In the genomic region with DNA sequence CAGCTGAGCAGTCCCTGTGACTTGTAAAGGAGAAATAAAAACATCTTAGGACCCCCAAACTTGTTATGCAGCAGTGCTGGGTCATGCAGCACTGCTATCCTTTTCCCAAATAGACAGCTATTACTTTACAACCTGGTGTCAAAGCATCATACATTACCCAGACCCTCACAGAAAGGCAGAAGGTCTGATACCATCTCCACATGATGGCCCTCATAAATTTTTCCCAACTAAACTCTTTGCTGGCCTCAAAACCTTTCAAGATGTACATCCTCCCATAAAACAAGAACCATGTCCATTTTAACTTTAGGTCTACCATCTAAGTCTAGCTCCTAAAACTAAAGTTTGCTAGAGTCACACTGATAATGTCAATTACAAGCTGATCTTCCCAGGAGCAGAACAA, we compare ENCODE assay signal across 16 cellular contexts.
"Had no signal": no experiment of that assay in that cellular context is flagged by ENCODE, and none has a peak within 500 bp of the region (broad histone marks: within the 10 kb centered on the region; RNA-seq: fewer than 3 reads in every experiment).

No MANE protein-coding gene starts in this region.

- H3K4me1 ChIP-seq: ascending aorta, psoas muscle, uterus had no signal

- H3K4me3 Mint-ChIP-seq: activated CD4-positive, alpha-beta memory T cell treated with anti-CD3 and anti-CD28 coated beads for 36 hours; activated naive CD8-positive, alpha-beta T cell treated with anti-CD3 and anti-CD28 coated beads, Interleukin-2, amount 10 ng/mL, durations not matched to agents 7 days and 5 days; natural killer cell treated with Interleukin-12 subunit alpha and Interleukin-12 subunit beta and Interleukin-15 and Interleukin-18, amount 100 ng/mL, for 72 hours had no signal

- ATAC-seq: esophagus mucosa; left colon; mucosa of descending colon; natural killer cell treated with Interleukin-12 subunit alpha and Interleukin-12 subunit beta and Interleukin-15 and Interleukin-18, amount 100 ng/mL, for 72 hours; psoas muscle; sciatic nerve had no signal

- H3K27me3 Mint-ChIP-seq: activated CD4-positive, alpha-beta memory T cell treated with anti-CD3 and anti-CD28 coated beads for 36 hours; activated naive CD8-positive, alpha-beta T cell treated with anti-CD3 and anti-CD28 coated beads, Interleukin-2, amount 10 ng/mL, durations not matched to agents 7 days and 5 days; natural killer cell treated with Interleukin-12 subunit alpha and Interleukin-12 subunit beta and Interleukin-15 and Interleukin-18, amount 100 ng/mL, for 72 hours had no signal

- H3K27ac Mint-ChIP-seq: activated naive CD8-positive, alpha-beta T cell treated with anti-CD3 and anti-CD28 coated beads, Interleukin-2, amount 10 ng/mL, durations not matched to agents 7 days and 5 days; activated T-helper 2 cell treated with anti-CD3 and anti-CD28 coated beads, Interferon-gamma antibody, Interleukin-2, Interleukin-4, amounts not matched to agents 10 μg/mL and 5 μg/mL and 100 μg/mL, durations not matched to agents 14 hours and 24 hours and 36 hours had no signal

- H3K9me3 ChIP-seq: psoas muscle, uterus had no signal

- H3K36me3 ChIP-seq: ascending aorta, uterus had no signal

- H3K27ac ChIP-seq: ascending aorta, psoas muscle, uterus had no signal

- DNase-seq: activated CD4-positive, alpha-beta T cell treated with anti-CD3 and anti-CD28 coated beads for 1 hour; activated CD8-positive, alpha-beta memory T cell treated with anti-CD3 and anti-CD28 coated beads, Interleukin-2, amount 50 U/mL, for 48 hours; activated naive CD8-positive, alpha-beta T cell treated with anti-CD3 and anti-CD28 coated beads, Interleukin-2, amount 10 ng/mL, durations not matched to agents 7 days and 5 days; hypothalamus; left colon; mucosa of descending colon; psoas muscle; spleen; stimulated activated CD4-positive, alpha-beta T cell treated with anti-CD3 and anti-CD28 coated beads, Interleukin-1b, Interleukin-23, amount 100 ng/mL, for 48 hours; uterus had no signal

- H3K4me3 ChIP-seq: ascending aorta, mucosa of descending colon, psoas muscle, spleen, uterus had no signal

- H3K27me3 ChIP-seq: ascending aorta, spleen, uterus had no signal
